In genomic region chr17:57597531-57598453, GRCh38 we compare ENCODE assay signal across 8 cellular contexts.
DNase-seq lines count a peak whose midpoint lies in the region; ATAC-seq lines count a peak whose summit lies in the region.

No MANE protein-coding gene starts in this region.

- ATAC-seq in HG02938 (IDR thresholded peaks at IDR 0.05; ENCODE audit: unreplicated experiment): no peak

- peak; percentile 40 for DNase-seq in activated gamma-delta T cell treated with Interleukin-2 at 50 U/mL for 16 hours
- no peak for DNase-seq in activated gamma-delta T cell (lab: John Stamatoyannopoulos, UW)
- peak; percentile 68 for DNase-seq in M059J (ENCODE audit: low read depth)
- peak; percentile 87 for DNase-seq in SK-N-DZ (ENCODE audit: low spot score)
- DNase-seq in cerebellum (ENCODE audit: low spot score): peak; percentile 61
- peak; percentile 93 for DNase-seq in left kidney (ENCODE audit: low read depth, low spot score)

- peak overlapping the region; percentile 65 for H3K27ac ChIP-seq in temporal lobe (ENCODE audit: low read depth, low read length)
